In the genomic region with DNA sequence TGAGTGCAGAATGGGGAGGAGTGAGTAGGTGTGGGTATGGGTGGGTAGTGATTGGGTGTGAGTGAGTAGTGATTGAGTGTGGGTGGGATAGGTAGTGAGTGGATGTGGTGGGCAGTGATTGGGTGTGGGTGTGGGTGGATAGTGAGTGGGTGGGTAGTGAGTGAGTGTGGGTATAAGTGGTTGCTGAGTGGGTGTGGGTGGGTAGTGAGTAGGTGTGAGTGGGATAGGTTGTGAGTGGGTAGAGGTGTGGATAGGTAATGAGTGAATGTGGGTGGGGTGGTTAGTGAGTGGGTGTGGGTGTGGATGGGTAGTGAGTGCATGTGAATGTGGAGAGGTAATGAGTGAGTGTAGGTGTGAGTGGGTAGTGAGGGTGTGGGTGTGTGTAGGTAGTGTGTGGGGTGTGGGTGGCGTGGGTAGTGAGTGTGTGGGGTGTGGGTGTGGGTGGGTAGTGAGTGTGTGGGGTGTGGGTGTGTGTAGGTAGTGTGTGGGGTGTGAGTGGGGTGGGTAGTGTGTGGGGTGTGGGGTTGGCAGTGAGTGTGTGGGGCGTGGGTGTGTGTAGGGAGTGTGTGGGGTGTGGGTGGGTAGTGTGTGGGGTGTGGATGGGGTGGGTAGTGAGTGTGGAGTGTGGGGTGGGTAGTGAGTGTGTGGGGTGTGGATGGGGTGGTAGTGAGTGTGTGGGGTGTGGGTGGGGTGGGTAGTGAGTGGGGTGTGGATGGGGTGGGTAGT, we compare ENCODE assay signal across 28 cellular contexts.
"Had no signal": no experiment of that assay in that cellular context is flagged by ENCODE, and none has a peak within 500 bp of the region (broad histone marks: within the 10 kb centered on the region; RNA-seq: fewer than 3 reads in every experiment).

No MANE protein-coding gene starts in this region.

- DNase-seq: activated effector memory CD4-positive, alpha-beta T cell treated with anti-CD3 and anti-CD28 coated beads, Interleukin-2, amount 50 U/mL, for 16 hours; activated naive CD4-positive, alpha-beta T cell treated with anti-CD3 and anti-CD28 coated beads, Interleukin-2, amount 10 ng/mL, durations not matched to agents 7 days and 5 days; activated T-cell treated with anti-CD3 and anti-CD28 coated beads for 4 hours; activated T-cell treated with anti-CD3 and anti-CD28 coated beads, Interleukin-2, amount 50 U/mL, for 72 hours; anterior cingulate cortex; body of pancreas; cortex of kidney; foreskin fibroblast; hippocampal formation; left cardiac atrium; midbrain; naive thymus-derived CD8-positive, alpha-beta T cell; psoas muscle; sigmoid colon; small intestine; stimulated activated CD4-positive, alpha-beta T cell treated with anti-CD3 and anti-CD28 coated beads, Interleukin-1b, Interleukin-23, amount 100 ng/mL, for 48 hours; stimulated activated naive CD4-positive, alpha-beta T cell; T-helper 17 cell; T1000; trophoblast cell had no signal

- H3K9me3 Mint-ChIP-seq: activated naive CD4-positive, alpha-beta T cell treated with anti-CD3 and anti-CD28 coated beads, Interleukin-2, amount 10 ng/mL, durations not matched to agents 7 days and 5 days; naive thymus-derived CD8-positive, alpha-beta T cell; neural crest cell had no signal

- H3K9me3 ChIP-seq: body of pancreas, psoas muscle, sigmoid colon, thoracic aorta, vagina had no signal

- H3K27ac ChIP-seq: cardiac muscle cell, parathyroid adenoma, psoas muscle, sigmoid colon, thoracic aorta, vagina had no signal

- H3K4me3 ChIP-seq: body of pancreas, cardiac muscle cell, psoas muscle, sigmoid colon, thoracic aorta, vagina had no signal

- H3K36me3 Mint-ChIP-seq: activated naive CD4-positive, alpha-beta T cell treated with anti-CD3 and anti-CD28 coated beads, Interleukin-2, amount 10 ng/mL, durations not matched to agents 7 days and 5 days had no signal

- H3K27ac Mint-ChIP-seq: activated naive CD4-positive, alpha-beta T cell treated with anti-CD3 and anti-CD28 coated beads, Interleukin-2, amount 10 ng/mL, durations not matched to agents 7 days and 5 days; activated T-cell treated with anti-CD3 and anti-CD28 coated beads, Interleukin-2, amount 50 U/mL, for 72 hours; naive thymus-derived CD8-positive, alpha-beta T cell; T-helper 17 cell had no signal

- H3K79me2 ChIP-seq: parathyroid adenoma had no signal

- H3K4me3 Mint-ChIP-seq: activated naive CD4-positive, alpha-beta T cell treated with anti-CD3 and anti-CD28 coated beads, Interleukin-2, amount 10 ng/mL, durations not matched to agents 7 days and 5 days; activated T-cell treated with anti-CD3 and anti-CD28 coated beads, Interleukin-2, amount 50 U/mL, for 72 hours; naive thymus-derived CD8-positive, alpha-beta T cell; neural crest cell; T-helper 17 cell had no signal

- ATAC-seq: activated T-cell treated with anti-CD3 and anti-CD28 coated beads, Interleukin-2, amount 50 U/mL, for 72 hours; body of pancreas; left cardiac atrium; naive thymus-derived CD8-positive, alpha-beta T cell; psoas muscle; SK-N-SH treated with all-trans-retinoic acid at 6 μM for 48 hours; T-helper 17 cell had no signal

- H2AFZ ChIP-seq: parathyroid adenoma had no signal

- H3K27me3 ChIP-seq: body of pancreas had no signal

- H3K4me1 ChIP-seq: parathyroid adenoma had no signal

- H3K9ac ChIP-seq: parathyroid adenoma had no signal

- H3K36me3 ChIP-seq: cardiac muscle cell, sigmoid colon, thoracic aorta, vagina had no signal

- FAIRE-seq: endothelial cell of umbilical vein, keratinocyte, small intestine had no signal
